18 cellular contexts compared by ENCODE assay signal in genomic region chr3:129462365-129462968, GRCh38. TPM values are rescaled to one million over a fixed set of nuclear protein-coding genes. Genes with fewer than 3 reads are reported as not detected.
"Had no signal": no experiment of that assay in that cellular context is flagged by ENCODE, and none has a peak within 500 bp of the region (broad histone marks: within the 10 kb centered on the region; RNA-seq: fewer than 3 reads in every experiment).

No MANE protein-coding gene starts in this region.

- H3K4me3 ChIP-seq: colonic mucosa, esophagus squamous epithelium, pancreas, suprapubic skin, upper lobe of left lung had no signal

- H3K36me3 ChIP-seq: colonic mucosa had no signal

- H3K27me3 ChIP-seq: colonic mucosa, esophagus squamous epithelium, pancreas, suprapubic skin, upper lobe of left lung had no signal

- ATAC-seq: stimulated activated naive CD8-positive, alpha-beta T cell treated with anti-CD3 and anti-CD28 coated beads, Interleukin-15, Interleukin-2, amounts not matched to agents 100 U/mL and 50 U/mL, for 24 hours had no signal

- H3K9me3 ChIP-seq: colonic mucosa, esophagus squamous epithelium, pancreas, suprapubic skin, upper lobe of left lung had no signal

- DNase-seq: activated CD4-positive, alpha-beta memory T cell treated with anti-CD3 and anti-CD28 coated beads for 36 hours; activated CD4-positive, CD25-positive, alpha-beta regulatory T cell treated with anti-CD3 and anti-CD28 coated beads, Interleukin-2, amount 50 U/mL, for 72 hours; activated CD8-positive, alpha-beta memory T cell treated with anti-CD3 and anti-CD28 coated beads, Interleukin-2, amount 50 U/mL, for 4 hours; activated effector memory CD4-positive, alpha-beta T cell treated with anti-CD3 and anti-CD28 coated beads, Interleukin-2, amount 50 U/mL, for 16 hours; activated T-cell treated with anti-CD3 and anti-CD28 coated beads, Interleukin-2, amount 50 U/mL, for 48 hours; colonic mucosa; effector CD4-positive, alpha-beta T cell; esophagus squamous epithelium; immature natural killer cell; naive B cell; pancreas; stimulated activated CD4-positive, alpha-beta T cell treated with anti-CD3 and anti-CD28 coated beads, Interleukin-4, amount 100 ng/mL, for 4 hours; stimulated activated CD8-positive, alpha-beta memory T cell treated with anti-CD3 and anti-CD28 coated beads, Interleukin-4, amount 100 ng/mL, for 48 hours; stimulated activated naive CD8-positive, alpha-beta T cell treated with anti-CD3 and anti-CD28 coated beads, Interleukin-15, Interleukin-2, amounts not matched to agents 100 U/mL and 50 U/mL, for 24 hours; upper lobe of left lung had no signal

- H3K27ac ChIP-seq: colonic mucosa, pancreas, suprapubic skin, upper lobe of left lung had no signal

- H3K4me1 ChIP-seq: colonic mucosa, esophagus squamous epithelium, pancreas, suprapubic skin, upper lobe of left lung had no signal

RNA-seq across cellular contexts. Expression of gene EFCAB12, which starts 34.0 kb away (rescaled TPM):
- total RNA-seq: fibroblast of villous mesenchyme, skeletal muscle tissue had no signal
